ENCODE assay signal across 1 cellular context in genomic region chr16:89686520-89687091, GRCh38.
TF ChIP-seq lines count a peak whose summit lies in the region.

A gene with protein sequence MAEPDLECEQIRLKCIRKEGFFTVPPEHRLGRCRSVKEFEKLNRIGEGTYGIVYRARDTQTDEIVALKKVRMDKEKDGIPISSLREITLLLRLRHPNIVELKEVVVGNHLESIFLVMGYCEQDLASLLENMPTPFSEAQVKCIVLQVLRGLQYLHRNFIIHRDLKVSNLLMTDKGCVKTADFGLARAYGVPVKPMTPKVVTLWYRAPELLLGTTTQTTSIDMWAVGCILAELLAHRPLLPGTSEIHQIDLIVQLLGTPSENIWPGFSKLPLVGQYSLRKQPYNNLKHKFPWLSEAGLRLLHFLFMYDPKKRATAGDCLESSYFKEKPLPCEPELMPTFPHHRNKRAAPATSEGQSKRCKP (plus strand): TSS chr16:89686689. CDS start chr16:89686711, 22 bp downstream.

TF ChIP-seq in IMR-90, 13 proteins besides CTCF, POLR2A, EP300 and RAD21 (continued from another document):
- TF ChIP-seq MXI1 (IDR thresholded peaks at IDR 0.05; ENCODE audit: borderline replicate concordance, low read depth, low read length) (peak; percentile 94), SMC3 (IDR thresholded peaks at IDR 0.05; ENCODE audit: low read depth, low read length) (no peak), CEBPB (IDR thresholded peaks at IDR 0.05; ENCODE audit: low read depth, low read length) (no peak), BHLHE40 (IDR thresholded peaks at IDR 0.05; ENCODE audit: low read depth, low read length) (peak; percentile 53; the same call in 1 of the 2 replicates)
TF ChIP-seq in IMR-90: peak in this region for 3.
